In genomic region chr1:155077758-155078495, GRCh38 we compare ENCODE assay signal across 8 cellular contexts.
DNase-seq lines count a peak whose midpoint lies in the region; ATAC-seq and TF ChIP-seq lines count a peak whose summit lies in the region.

No MANE protein-coding gene starts in this region.

- DNase-seq in COLO668 (lab: John Stamatoyannopoulos, UW; ENCODE audit: unreplicated experiment) (peak; percentile 37), NCI-H1105 treated with DMSO at 0.1 percent for 48 hours (lab: John Stamatoyannopoulos, UW) (no peak), DMS114 treated with DMSO at 0.1 percent for 48 hours (lab: John Stamatoyannopoulos, UW; ENCODE audit: unreplicated experiment) (no peak), erythroblast (lab: John Stamatoyannopoulos, UW) (no peak), OCI-M1 (lab: John Stamatoyannopoulos, UW) (no peak)
- no peak for DNase-seq in effector memory CD8-positive, alpha-beta T cell

- peaks cover 4% of the 10 kb centered on the region for H3K36me3 Mint-ChIP-seq in effector memory CD8-positive, alpha-beta T cell (ENCODE audit: insufficient read depth)

- ATAC-seq in effector memory CD8-positive, alpha-beta T cell (replicated peaks): no peak

- H2AFZ ChIP-seq in KMS-11 (ENCODE audit: low read depth): peak overlapping the region; percentile 53
- H2AFZ ChIP-seq in neuron (ENCODE audit: low read depth, low read length): no peak overlapping the region

- H3K27me3 ChIP-seq in KMS-11 (ENCODE audit: insufficient read depth, low read depth): peaks cover 56% of the 10 kb centered on the region
- H3K27me3 ChIP-seq in neuron (ENCODE audit: insufficient read depth, low read length): peaks cover 10% of the 10 kb centered on the region

- peaks cover 28 to 31% of the 10 kb centered on the region in 2 donors for H3K27me3 Mint-ChIP-seq in effector memory CD8-positive, alpha-beta T cell

- no peak overlapping the region for H3K27ac Mint-ChIP-seq in effector memory CD8-positive, alpha-beta T cell

- TF ChIP-seq POLR2A in erythroblast (IDR thresholded peaks at IDR 0.05; ENCODE audit: low read length): no peak

- no peaks in the 10 kb centered on the region for H4K20me1 ChIP-seq in KMS-11 (ENCODE audit: insufficient read depth)

- H3K4me3 ChIP-seq in KMS-11 (IDR thresholded peaks at IDR 0.05; ENCODE audit: insufficient read depth, low read depth, low read length) (no peak overlapping the region), neuron (ENCODE audit: low read length) (peak overlapping the region; percentile 74)

- H3K4me2 ChIP-seq in KMS-11: peak overlapping the region; percentile 77

- H3K9ac ChIP-seq in KMS-11: no peak overlapping the region

- H3K4me3 Mint-ChIP-seq in effector memory CD8-positive, alpha-beta T cell: peak overlapping the region; percentile 81 to 88

- peaks cover 61% of the 10 kb centered on the region for H3K4me1 ChIP-seq in KMS-11 (ENCODE audit: low read depth, poor library complexity, severe bottlenecking)
- H3K4me1 ChIP-seq in neuron (ENCODE audit: insufficient read depth, low read length): peaks cover 52% of the 10 kb centered on the region

- no peaks in the 10 kb centered on the region for H3K9me3 ChIP-seq in neuron (ENCODE audit: low read length)

- no peaks in the 10 kb centered on the region for H3K9me3 Mint-ChIP-seq in effector memory CD8-positive, alpha-beta T cell

- no peak for TF ChIP-seq CTCF in KMS-11 (conservative IDR thresholded peaks at IDR 0.05; ENCODE audit: low read depth, low read length)

- no peaks in the 10 kb centered on the region for H3K79me2 ChIP-seq in KMS-11 (ENCODE audit: insufficient read depth, low read depth)

- H3K36me3 ChIP-seq in KMS-11 (ENCODE audit: insufficient read depth) (no peaks in the 10 kb centered on the region), neuron (ENCODE audit: insufficient read depth, low read length) (no peaks in the 10 kb centered on the region)

- peaks cover 23 to 30% of the 10 kb centered on the region in 2 donors for H3K4me1 Mint-ChIP-seq in effector memory CD8-positive, alpha-beta T cell (ENCODE audit: low read depth in 2 of 2)

- H3K27ac ChIP-seq in KMS-11: no peak overlapping the region
